In the genomic region with DNA sequence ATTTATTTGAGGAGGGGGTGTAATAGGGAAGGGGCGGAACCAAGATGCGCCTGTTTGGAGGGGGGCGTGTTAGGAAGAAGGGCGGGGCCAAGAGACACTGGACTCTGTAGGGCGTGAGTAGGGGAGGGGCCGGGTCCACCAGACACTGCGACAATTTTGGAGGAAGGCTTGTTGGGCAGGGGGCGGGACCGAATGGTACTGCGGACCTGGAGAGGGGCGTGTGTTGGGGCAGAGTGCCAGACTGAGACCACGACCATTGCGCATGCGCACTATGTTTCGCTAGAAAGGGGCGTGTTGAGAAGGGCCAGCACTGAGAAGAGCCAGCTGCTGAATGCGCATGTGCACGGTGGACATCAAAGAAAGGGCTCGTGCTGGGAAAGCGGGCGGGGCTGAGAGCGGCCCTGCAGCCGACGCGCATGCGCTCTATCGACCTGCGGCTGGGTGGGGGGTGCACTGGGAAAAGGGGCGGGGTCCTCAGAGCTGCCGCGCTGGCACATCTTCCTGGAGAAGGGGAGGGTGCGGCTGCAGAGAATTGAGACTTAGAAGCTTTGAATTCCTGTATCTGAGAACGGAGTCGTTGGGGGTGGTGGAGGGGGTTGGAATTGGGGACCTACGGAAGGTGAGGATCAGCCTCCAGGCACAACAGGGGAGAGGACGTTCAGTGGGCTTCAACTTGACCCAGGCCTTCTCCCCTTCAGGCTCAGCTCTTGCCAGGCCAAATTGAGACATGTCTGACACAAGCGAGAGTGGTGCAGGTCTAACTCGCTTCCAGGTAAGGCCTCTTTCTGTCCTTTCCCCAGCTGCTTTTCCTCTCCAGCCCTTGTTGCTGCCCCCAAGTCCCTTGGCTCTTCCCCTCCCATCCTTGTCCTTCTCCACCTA, we compare ENCODE assay signal across 8 cellular contexts. TPM values are rescaled to one million over a fixed set of nuclear protein-coding genes. Genes with fewer than 3 reads are reported as not detected.
DNase-seq lines count a peak whose midpoint lies in the region; ATAC-seq, FAIRE-seq and TF ChIP-seq lines count a peak whose summit lies in the region.

No MANE protein-coding gene starts in this region.

- H3K27me3 Mint-ChIP-seq in T-helper 1 cell treated with Interleukin-12 subunit alpha and Interleukin-12 subunit beta and Interleukin-4 antibody, amounts not matched to agents 30 μg/mL and 1 μg/mL, for 36 hours (ENCODE audit: low read depth) = peaks cover 20% of the 10 kb centered on the region

- DNase-seq in GM12892 (ENCODE audit: insufficient read length) (peak; percentile 78), NCI-H146 treated with DMSO at 0.1 percent for 48 hours (lab: John Stamatoyannopoulos, UW; ENCODE audit: unreplicated experiment) (peak; percentile 91), left ventricle myocardium inferior (peak; percentile 90), posterior vena cava (ENCODE audit: low spot score) (peak; percentile 98), upper lobe of right lung (peak; percentile 94)

- ATAC-seq in HG02884 (IDR thresholded peaks at IDR 0.05; ENCODE audit: unreplicated experiment) (peak; percentile 88), upper lobe of right lung (peak; percentile 92)

- intact Hi-C loops in left ventricle myocardium inferior (cut with micrococcal nuclease) = no loop called here
- intact Hi-C loops in posterior vena cava (cut with DNase I) = no loop called here
- intact Hi-C loops in upper lobe of right lung (cut with DNase I) = no loop called here

- H3K27me3 ChIP-seq in left ventricle myocardium inferior (ENCODE audit: low read depth) (no peaks in the 10 kb centered on the region), upper lobe of right lung (no peaks in the 10 kb centered on the region)

- H3K36me3 Mint-ChIP-seq in T-helper 1 cell treated with Interleukin-12 subunit alpha and Interleukin-12 subunit beta and Interleukin-4 antibody, amounts not matched to agents 30 μg/mL and 1 μg/mL, for 36 hours (ENCODE audit: low read depth) = peaks cover 21% of the 10 kb centered on the region

- H3K27ac ChIP-seq in angular gyrus (ENCODE audit: low read depth, low read length) (peak overlapping the region; percentile 93), left ventricle myocardium inferior (replicated peaks) (peak overlapping the region; percentile 89), upper lobe of right lung (peak overlapping the region; percentile 77)

- peaks cover 15% of the 10 kb centered on the region for H3K4me1 Mint-ChIP-seq in T-helper 1 cell treated with Interleukin-12 subunit alpha and Interleukin-12 subunit beta and Interleukin-4 antibody, amounts not matched to agents 30 μg/mL and 1 μg/mL, for 36 hours (ENCODE audit: low read depth)

- H3K9me3 ChIP-seq in left ventricle myocardium inferior (replicated peaks) (no peaks in the 10 kb centered on the region), upper lobe of right lung (no peaks in the 10 kb centered on the region)

- peak overlapping the region; percentile 96 for H3K4me3 Mint-ChIP-seq in T-helper 1 cell treated with Interleukin-12 subunit alpha and Interleukin-12 subunit beta and Interleukin-4 antibody, amounts not matched to agents 30 μg/mL and 1 μg/mL, for 36 hours

- peak overlapping the region; percentile 93 for H3K27ac Mint-ChIP-seq in T-helper 1 cell treated with Interleukin-12 subunit alpha and Interleukin-12 subunit beta and Interleukin-4 antibody, amounts not matched to agents 30 μg/mL and 1 μg/mL, for 36 hours

- H3K4me1 ChIP-seq in left ventricle myocardium inferior = peaks cover 12% of the 10 kb centered on the region
- H3K4me1 ChIP-seq in upper lobe of right lung = no peaks in the 10 kb centered on the region

- peaks cover 38% of the 10 kb centered on the region for H3K36me3 ChIP-seq in left ventricle myocardium inferior
- H3K36me3 ChIP-seq in upper lobe of right lung = peaks cover 38% of the 10 kb centered on the region

- no peaks in the 10 kb centered on the region for H3K9me3 Mint-ChIP-seq in T-helper 1 cell treated with Interleukin-12 subunit alpha and Interleukin-12 subunit beta and Interleukin-4 antibody, amounts not matched to agents 30 μg/mL and 1 μg/mL, for 36 hours

- H3K4me3 ChIP-seq in left ventricle myocardium inferior (peak overlapping the region; percentile 81), upper lobe of right lung (peak overlapping the region; percentile 73)

- FAIRE-seq in GM12892 (lab: Jason Lieb, UNC) = peak; percentile 88

- no peak for TF ChIP-seq CTCF in left ventricle myocardium inferior (IDR thresholded peaks at IDR 0.05; ENCODE audit: borderline replicate concordance)
- TF ChIP-seq CTCF in upper lobe of right lung (IDR thresholded peaks at IDR 0.05) = no peak

- TF ChIP-seq POLR2A in GM12892 (IDR thresholded peaks at IDR 0.05; ENCODE audit: low read depth, low read length) = no peak

RNA-seq across cellular contexts. Expression of gene MAGED2, which starts 1.3 kb away (rescaled TPM):
- polyA plus RNA-seq in GM12892 (2012; ENCODE audit: missing spikeins) = 27.2 TPM
- 81.3 TPM for total RNA-seq in left ventricle myocardium inferior
- 100 to 1,000 TPM; 137 to 140 TPM for total RNA-seq in posterior vena cava
- 98.4 TPM for total RNA-seq in upper lobe of right lung

RNA-seq across cellular contexts. Expression of gene ITIH6, which starts 10.8 kb away (rescaled TPM):
- polyA plus RNA-seq in GM12892 (2012; ENCODE audit: missing spikeins) = not detected
- not detected for total RNA-seq in left ventricle myocardium inferior
- not detected for total RNA-seq in posterior vena cava
- total RNA-seq in upper lobe of right lung = not detected

Comparison
In these comparisons a context has a peak if more than half of its experiments do, and no peak if none do; other contexts are left out.
1. Peak in every context shown above with its lines: DNase-seq, ATAC-seq, H3K4me3 ChIP-seq and H3K27ac ChIP-seq.